8 cellular contexts compared by ENCODE assay signal in genomic region chr3:88059380-88060160, GRCh38. TPM values are rescaled to one million over a fixed set of nuclear protein-coding genes. Genes with fewer than 3 reads are reported as not detected.
DNase-seq lines count a peak whose midpoint lies in the region; ATAC-seq and TF ChIP-seq lines count a peak whose summit lies in the region.

No MANE protein-coding gene starts in this region.

- no peak for TF ChIP-seq POLR2A in transverse colon (IDR thresholded peaks at IDR 0.05)

- H3K27ac ChIP-seq in OCI-LY3 (ENCODE audit: low read length) (peak overlapping the region; percentile 35), colonic mucosa (peak overlapping the region; percentile 96), transverse colon (peak overlapping the region; percentile 96 to 98 (median 96))

- H3K4me2 ChIP-seq in OCI-LY3 (ENCODE audit: low read length): peak overlapping the region; percentile 79

- WGBS in transverse colon (ENCODE audit: low coverage in 1 of 2), 2 donors: 0 to 2% methylated on average over 15 to 41 of the region's 45 CpGs

- peaks cover 27% of the 10 kb centered on the region for H3K4me1 ChIP-seq in OCI-LY3 (ENCODE audit: low read length)
- H3K4me1 ChIP-seq in colonic mucosa: peaks cover 4% of the 10 kb centered on the region
- peaks cover 0 to 51% (median 27%) of the 10 kb centered on the region in 4 donors for H3K4me1 ChIP-seq in transverse colon

- intact Hi-C loops in colonic mucosa (cut with DNase I) (loop anchor here (5.0 kb wide), 1 partner anchor 88 kb away; the partner anchor contains the start of gene C3orf38), transverse colon (cut with DNase I; ENCODE audit: low total_unique reads) (no loop called here)

- H3K9ac ChIP-seq in OCI-LY3 (ENCODE audit: low read length): peak overlapping the region; percentile 67
- H3K9ac ChIP-seq in colonic mucosa (ENCODE audit: low read depth in 2 of 2, low read length in 2 of 2): peak overlapping the region; percentile 76 to 81

- H2AFZ ChIP-seq in OCI-LY3 (ENCODE audit: low read depth, low read length): peak overlapping the region; percentile 55

- H3K9me3 ChIP-seq in OCI-LY3 (ENCODE audit: insufficient read depth, low read length) (no peaks in the 10 kb centered on the region), colonic mucosa (no peaks in the 10 kb centered on the region), transverse colon (no peaks in the 10 kb centered on the region)

- H3K79me2 ChIP-seq in OCI-LY3 (ENCODE audit: low read length): peaks cover 75% of the 10 kb centered on the region

- H4K20me1 ChIP-seq in OCI-LY3 (ENCODE audit: insufficient read depth, low read length): peaks cover 48% of the 10 kb centered on the region

- no peak for TF ChIP-seq EP300 in transverse colon (IDR thresholded peaks at IDR 0.05; ENCODE audit: low read depth)

- peak; percentile 37 for DNase-seq in NK-92 treated with Interleukin-12 subunit alpha and Interleukin-12 subunit beta, amount 100 ng/mL, for 24 hours (lab: John Stamatoyannopoulos, UW)
- DNase-seq in NK-92 (lab: John Stamatoyannopoulos, UW; ENCODE audit: unreplicated experiment) (no peak), HCEC 1CT (peak; percentile 12), colonic mucosa (peak; percentile 47), lung microvascular endothelial cell (ENCODE audit: low read depth in 2 of 2) (peak; percentile 15 to 17), transverse colon (peak; percentile 15)

- no peaks in the 10 kb centered on the region for H3K27me3 ChIP-seq in OCI-LY3 (ENCODE audit: low read depth, low read length)
- H3K27me3 ChIP-seq in colonic mucosa: no peaks in the 10 kb centered on the region
- no peaks in the 10 kb centered on the region for H3K27me3 ChIP-seq in transverse colon

- ATAC-seq in HG02840 (IDR thresholded peaks at IDR 0.05; ENCODE audit: low FRiP score, unreplicated experiment): no peak

- in situ Hi-C loops in transverse colon (cut with MboI; ENCODE audit: low pct_ligation_motif_present in 1 of 4, low pct_unique_long_range_greater_than_20kb in 1 of 4, low sequenced_read_pairs in 3 of 4): no loop called here

- peaks cover 25% of the 10 kb centered on the region for H3K36me3 ChIP-seq in OCI-LY3 (replicated peaks; ENCODE audit: low read depth, low read length)
- H3K36me3 ChIP-seq in colonic mucosa: no peaks in the 10 kb centered on the region
- peaks cover 0 to 12% (median 6%) of the 10 kb centered on the region in 4 donors for H3K36me3 ChIP-seq in transverse colon

- TF ChIP-seq CTCF in OCI-LY3 (IDR thresholded peaks at IDR 0.05; ENCODE audit: low read depth, low read length): no peak
- no peak for TF ChIP-seq CTCF in colonic mucosa (IDR thresholded peaks at IDR 0.05)
- TF ChIP-seq CTCF in transverse colon (IDR thresholded peaks at IDR 0.05): no peak

- peak overlapping the region; percentile 97 for H3K4me3 ChIP-seq in OCI-LY3 (ENCODE audit: low read length)
- H3K4me3 ChIP-seq in colonic mucosa: peak overlapping the region; percentile 87
- peak overlapping the region; percentile 88 to 100 (median 98) for H3K4me3 ChIP-seq in transverse colon

RNA-seq across cellular contexts. Expression of gene ZNF654, which starts 0.5 kb away (rescaled TPM):
- total RNA-seq in colonic mucosa (10 to 100 TPM; 12.1 to 24.5 TPM), lung microvascular endothelial cell (8.9 and 11.9 TPM in 2 replicates), transverse colon (10 to 100 TPM in 3 of 4 donors, 1 to 10 TPM in 1; 7.2 to 16.8 (median 13.5) TPM)

RNA-seq across cellular contexts. Expression of gene CGGBP1, which starts 0.8 kb away (rescaled TPM):
- total RNA-seq in colonic mucosa: 10 to 100 TPM; 48.6 to 57.7 TPM
- total RNA-seq in lung microvascular endothelial cell: 27.7 and 53.0 TPM in 2 replicates
- 100 to 1,000 TPM in 1 of 4 donors, 10 to 100 TPM in 3; 36.7 to 264 (median 63.2) TPM for total RNA-seq in transverse colon

Comparison
In these comparisons a context has a peak if more than half of its experiments do, and no peak if none do; other contexts are left out.
1. H3K27ac ChIP-seq: peak in every context shown above with its lines; median percentile 96 in colonic mucosa; 96 in transverse colon; 35 in OCI-LY3.